ENCODE assay signal across 1 cellular context in the genomic region with DNA sequence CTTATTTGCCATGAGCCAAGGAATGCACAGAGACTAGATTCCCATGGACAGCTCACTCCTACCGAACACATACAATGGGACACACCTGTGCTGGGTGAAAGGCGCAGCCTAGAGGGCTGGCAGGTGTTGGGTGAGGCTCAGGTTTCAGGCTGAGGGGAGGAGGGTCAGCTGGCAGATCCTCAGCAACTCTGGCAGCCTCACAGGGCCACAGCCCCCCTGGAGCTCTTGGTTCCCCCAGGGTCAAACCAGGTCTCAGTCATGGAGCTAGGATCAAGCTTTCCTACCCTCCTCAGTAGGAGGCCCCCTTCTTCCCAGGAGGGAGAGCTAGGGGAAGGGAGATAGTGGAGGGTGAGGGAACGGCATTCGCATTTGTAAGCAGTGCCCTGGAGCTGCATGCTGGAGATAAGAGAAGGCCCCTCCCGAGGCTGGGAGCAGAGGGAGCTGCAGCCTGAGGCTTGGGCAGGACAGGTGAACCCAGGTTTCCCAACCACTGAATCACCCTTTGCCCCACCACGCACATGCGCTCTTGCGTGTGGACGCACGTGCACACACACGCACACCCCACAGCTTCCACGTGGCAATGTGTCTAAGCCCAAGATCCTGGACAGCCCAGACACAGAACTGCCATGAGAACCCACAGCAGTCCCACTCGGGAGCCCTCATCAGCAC.
TF ChIP-seq lines count a peak whose summit lies in the region.

No MANE protein-coding gene starts in this region.

TF ChIP-seq in K562, 482 proteins besides CTCF, POLR2A, EP300 and RAD21 (continued from another document and continues in another):
- TF ChIP-seq, protein P1, sequence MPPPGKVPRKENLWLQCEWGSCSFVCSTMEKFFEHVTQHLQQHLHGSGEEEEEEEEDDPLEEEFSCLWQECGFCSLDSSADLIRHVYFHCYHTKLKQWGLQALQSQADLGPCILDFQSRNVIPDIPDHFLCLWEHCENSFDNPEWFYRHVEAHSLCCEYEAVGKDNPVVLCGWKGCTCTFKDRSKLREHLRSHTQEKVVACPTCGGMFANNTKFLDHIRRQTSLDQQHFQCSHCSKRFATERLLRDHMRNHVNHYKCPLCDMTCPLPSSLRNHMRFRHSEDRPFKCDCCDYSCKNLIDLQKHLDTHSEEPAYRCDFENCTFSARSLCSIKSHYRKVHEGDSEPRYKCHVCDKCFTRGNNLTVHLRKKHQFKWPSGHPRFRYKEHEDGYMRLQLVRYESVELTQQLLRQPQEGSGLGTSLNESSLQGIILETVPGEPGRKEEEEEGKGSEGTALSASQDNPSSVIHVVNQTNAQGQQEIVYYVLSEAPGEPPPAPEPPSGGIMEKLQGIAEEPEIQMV (tag; conservative IDR thresholded peaks at IDR 0.05; ENCODE audit: low read depth): no peak
- TF ChIP-seq, protein P2, sequence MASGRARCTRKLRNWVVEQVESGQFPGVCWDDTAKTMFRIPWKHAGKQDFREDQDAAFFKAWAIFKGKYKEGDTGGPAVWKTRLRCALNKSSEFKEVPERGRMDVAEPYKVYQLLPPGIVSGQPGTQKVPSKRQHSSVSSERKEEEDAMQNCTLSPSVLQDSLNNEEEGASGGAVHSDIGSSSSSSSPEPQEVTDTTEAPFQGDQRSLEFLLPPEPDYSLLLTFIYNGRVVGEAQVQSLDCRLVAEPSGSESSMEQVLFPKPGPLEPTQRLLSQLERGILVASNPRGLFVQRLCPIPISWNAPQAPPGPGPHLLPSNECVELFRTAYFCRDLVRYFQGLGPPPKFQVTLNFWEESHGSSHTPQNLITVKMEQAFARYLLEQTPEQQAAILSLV (tag; IDR thresholded peaks at IDR 0.05): peak; percentile 71; the same call in 1 of the 2 replicates
- TF ChIP-seq TOE1 (IDR thresholded peaks at IDR 0.05; ENCODE audit: borderline replicate concordance): peak; percentile 76
- no peak for TF ChIP-seq TOE1 (CRISPR knock-in tag; IDR thresholded peaks at IDR 0.05; ENCODE audit: borderline replicate concordance, low read depth)
- no peak for TF ChIP-seq NR1H2 (CRISPR knock-in tag; IDR thresholded peaks at IDR 0.05)
- peak; percentile 94 for TF ChIP-seq TAL1 (IDR thresholded peaks at IDR 0.05)
- TF ChIP-seq HIVEP1 (CRISPR knock-in tag; IDR thresholded peaks at IDR 0.05): no peak
- TF ChIP-seq TCF7 (IDR thresholded peaks at IDR 0.05; ENCODE audit: borderline replicate concordance): no peak
- TF ChIP-seq BDP1 (IDR thresholded peaks at IDR 0.05; ENCODE audit: insufficient read depth, insufficient read length): no peak
- TF ChIP-seq, protein P3, sequence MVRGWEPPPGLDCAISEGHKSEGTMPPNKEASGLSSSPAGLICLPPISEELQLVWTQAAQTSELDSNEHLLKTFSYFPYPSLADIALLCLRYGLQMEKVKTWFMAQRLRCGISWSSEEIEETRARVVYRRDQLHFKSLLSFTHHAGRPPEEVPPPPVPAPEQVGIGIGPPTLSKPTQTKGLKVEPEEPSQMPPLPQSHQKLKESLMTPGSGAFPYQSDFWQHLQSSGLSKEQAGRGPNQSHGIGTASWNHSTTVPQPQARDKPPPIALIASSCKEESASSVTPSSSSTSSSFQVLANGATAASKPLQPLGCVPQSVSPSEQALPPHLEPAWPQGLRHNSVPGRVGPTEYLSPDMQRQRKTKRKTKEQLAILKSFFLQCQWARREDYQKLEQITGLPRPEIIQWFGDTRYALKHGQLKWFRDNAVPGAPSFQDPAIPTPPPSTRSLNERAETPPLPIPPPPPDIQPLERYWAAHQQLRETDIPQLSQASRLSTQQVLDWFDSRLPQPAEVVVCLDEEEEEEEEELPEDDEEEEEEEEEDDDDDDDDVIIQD (CRISPR knock-in tag; IDR thresholded peaks at IDR 0.05): no peak
- TF ChIP-seq, protein P4, sequence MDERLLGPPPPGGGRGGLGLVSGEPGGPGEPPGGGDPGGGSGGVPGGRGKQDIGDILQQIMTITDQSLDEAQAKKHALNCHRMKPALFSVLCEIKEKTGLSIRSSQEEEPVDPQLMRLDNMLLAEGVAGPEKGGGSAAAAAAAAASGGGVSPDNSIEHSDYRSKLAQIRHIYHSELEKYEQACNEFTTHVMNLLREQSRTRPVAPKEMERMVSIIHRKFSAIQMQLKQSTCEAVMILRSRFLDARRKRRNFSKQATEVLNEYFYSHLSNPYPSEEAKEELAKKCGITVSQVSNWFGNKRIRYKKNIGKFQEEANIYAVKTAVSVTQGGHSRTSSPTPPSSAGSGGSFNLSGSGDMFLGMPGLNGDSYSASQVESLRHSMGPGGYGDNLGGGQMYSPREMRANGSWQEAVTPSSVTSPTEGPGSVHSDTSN (CRISPR knock-in tag; IDR thresholded peaks at IDR 0.05; ENCODE audit: low read depth): no peak
- TF ChIP-seq, protein P4 (tag; conservative IDR thresholded peaks at IDR 0.05; ENCODE audit: low read depth): no peak
- TF ChIP-seq, protein P5, sequence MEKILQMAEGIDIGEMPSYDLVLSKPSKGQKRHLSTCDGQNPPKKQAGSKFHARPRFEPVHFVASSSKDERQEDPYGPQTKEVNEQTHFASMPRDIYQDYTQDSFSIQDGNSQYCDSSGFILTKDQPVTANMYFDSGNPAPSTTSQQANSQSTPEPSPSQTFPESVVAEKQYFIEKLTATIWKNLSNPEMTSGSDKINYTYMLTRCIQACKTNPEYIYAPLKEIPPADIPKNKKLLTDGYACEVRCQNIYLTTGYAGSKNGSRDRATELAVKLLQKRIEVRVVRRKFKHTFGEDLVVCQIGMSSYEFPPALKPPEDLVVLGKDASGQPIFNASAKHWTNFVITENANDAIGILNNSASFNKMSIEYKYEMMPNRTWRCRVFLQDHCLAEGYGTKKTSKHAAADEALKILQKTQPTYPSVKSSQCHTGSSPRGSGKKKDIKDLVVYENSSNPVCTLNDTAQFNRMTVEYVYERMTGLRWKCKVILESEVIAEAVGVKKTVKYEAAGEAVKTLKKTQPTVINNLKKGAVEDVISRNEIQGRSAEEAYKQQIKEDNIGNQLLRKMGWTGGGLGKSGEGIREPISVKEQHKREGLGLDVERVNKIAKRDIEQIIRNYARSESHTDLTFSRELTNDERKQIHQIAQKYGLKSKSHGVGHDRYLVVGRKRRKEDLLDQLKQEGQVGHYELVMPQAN (IDR thresholded peaks at IDR 0.05; ENCODE audit: borderline replicate concordance): peak; percentile 49; the same call in 1 of the 2 replicates
- no peak for TF ChIP-seq OTX1 (CRISPR knock-in tag; IDR thresholded peaks at IDR 0.05)
- peak; percentile 38; the same call in 1 of the 2 replicates for TF ChIP-seq ZBTB17 (CRISPR knock-in tag; IDR thresholded peaks at IDR 0.05)
- TF ChIP-seq, protein P6, sequence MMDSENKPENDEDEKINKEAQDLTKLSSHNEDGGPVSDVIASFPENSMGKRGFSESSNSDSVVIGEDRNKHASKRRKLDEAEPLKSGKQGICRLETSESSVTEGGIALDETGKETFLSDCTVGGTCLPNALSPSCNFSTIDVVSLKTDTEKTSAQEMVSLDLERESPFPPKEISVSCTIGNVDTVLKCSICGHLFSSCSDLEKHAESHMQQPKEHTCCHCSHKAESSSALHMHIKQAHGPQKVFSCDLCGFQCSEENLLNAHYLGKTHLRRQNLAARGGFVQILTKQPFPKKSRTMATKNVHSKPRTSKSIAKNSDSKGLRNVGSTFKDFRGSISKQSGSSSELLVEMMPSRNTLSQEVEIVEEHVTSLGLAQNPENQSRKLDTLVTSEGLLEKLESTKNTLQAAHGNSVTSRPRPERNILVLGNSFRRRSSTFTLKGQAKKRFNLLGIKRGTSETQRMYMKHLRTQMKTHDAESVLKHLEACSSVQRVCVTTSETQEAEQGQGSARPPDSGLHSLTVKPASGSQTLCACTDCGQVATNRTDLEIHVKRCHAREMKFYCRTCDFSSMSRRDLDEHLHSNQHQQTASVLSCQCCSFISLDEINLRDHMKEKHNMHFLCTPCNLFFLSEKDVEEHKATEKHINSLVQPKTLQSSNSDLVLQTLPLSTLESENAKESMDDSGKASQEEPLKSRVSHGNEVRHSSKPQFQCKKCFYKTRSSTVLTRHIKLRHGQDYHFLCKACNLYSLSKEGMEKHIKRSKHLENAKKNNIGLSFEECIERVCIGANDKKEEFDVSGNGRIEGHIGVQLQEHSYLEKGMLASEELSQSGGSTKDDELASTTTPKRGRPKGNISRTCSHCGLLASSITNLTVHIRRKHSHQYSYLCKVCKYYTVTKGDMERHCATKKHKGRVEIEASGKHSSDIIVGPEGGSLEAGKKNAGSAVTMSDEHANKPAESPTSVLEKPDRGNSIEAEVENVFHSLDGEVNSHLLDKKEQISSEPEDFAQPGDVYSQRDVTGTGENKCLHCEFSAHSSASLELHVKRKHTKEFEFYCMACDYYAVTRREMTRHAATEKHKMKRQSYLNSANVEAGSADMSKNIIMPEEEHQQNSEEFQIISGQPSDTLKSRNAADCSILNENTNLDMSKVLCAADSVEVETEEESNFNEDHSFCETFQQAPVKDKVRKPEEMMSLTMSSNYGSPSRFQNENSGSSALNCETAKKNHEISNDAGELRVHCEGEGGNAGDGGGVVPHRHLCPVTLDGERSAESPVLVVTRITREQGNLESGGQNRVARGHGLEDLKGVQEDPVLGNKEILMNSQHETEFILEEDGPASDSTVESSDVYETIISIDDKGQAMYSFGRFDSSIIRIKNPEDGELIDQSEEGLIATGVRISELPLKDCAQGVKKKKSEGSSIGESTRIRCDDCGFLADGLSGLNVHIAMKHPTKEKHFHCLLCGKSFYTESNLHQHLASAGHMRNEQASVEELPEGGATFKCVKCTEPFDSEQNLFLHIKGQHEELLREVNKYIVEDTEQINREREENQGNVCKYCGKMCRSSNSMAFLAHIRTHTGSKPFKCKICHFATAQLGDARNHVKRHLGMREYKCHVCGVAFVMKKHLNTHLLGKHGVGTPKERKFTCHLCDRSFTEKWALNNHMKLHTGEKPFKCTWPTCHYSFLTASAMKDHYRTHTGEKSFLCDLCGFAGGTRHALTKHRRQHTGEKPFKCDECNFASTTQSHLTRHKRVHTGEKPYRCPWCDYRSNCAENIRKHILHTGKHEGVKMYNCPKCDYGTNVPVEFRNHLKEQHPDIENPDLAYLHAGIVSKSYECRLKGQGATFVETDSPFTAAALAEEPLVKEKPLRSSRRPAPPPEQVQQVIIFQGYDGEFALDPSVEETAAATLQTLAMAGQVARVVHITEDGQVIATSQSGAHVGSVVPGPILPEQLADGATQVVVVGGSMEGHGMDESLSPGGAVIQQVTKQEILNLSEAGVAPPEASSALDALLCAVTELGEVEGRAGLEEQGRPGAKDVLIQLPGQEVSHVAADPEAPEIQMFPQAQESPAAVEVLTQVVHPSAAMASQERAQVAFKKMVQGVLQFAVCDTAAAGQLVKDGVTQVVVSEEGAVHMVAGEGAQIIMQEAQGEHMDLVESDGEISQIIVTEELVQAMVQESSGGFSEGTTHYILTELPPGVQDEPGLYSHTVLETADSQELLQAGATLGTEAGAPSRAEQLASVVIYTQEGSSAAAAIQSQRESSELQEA (IDR thresholded peaks at IDR 0.05; ENCODE audit: low read depth): no peak
- TF ChIP-seq HCFC1 (IDR thresholded peaks at IDR 0.05; ENCODE audit: low read depth, low read length): no peak
- no peak for TF ChIP-seq GTF2F1 (IDR thresholded peaks at IDR 0.05; ENCODE audit: low read depth, low read length)
- TF ChIP-seq, protein P7, sequence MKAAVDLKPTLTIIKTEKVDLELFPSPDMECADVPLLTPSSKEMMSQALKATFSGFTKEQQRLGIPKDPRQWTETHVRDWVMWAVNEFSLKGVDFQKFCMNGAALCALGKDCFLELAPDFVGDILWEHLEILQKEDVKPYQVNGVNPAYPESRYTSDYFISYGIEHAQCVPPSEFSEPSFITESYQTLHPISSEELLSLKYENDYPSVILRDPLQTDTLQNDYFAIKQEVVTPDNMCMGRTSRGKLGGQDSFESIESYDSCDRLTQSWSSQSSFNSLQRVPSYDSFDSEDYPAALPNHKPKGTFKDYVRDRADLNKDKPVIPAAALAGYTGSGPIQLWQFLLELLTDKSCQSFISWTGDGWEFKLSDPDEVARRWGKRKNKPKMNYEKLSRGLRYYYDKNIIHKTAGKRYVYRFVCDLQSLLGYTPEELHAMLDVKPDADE (conservative IDR thresholded peaks at IDR 0.05; ENCODE audit: control insufficient read depth, low read depth, low read length): peak; percentile 79; the same call in 1 of the 2 replicates
- no peak for TF ChIP-seq FOS (IDR thresholded peaks at IDR 0.05; ENCODE audit: extremely low read depth, insufficient read length)
- no peak for TF ChIP-seq CHD4 (IDR thresholded peaks at IDR 0.05; ENCODE audit: insufficient read depth, insufficient replicate concordance, low read depth, low read length, poor library complexity, severe bottlenecking)
- TF ChIP-seq U2AF2 (optimal IDR thresholded peaks at IDR 0.05; ENCODE audit: low read depth, low read length): no peak
- no peak for TF ChIP-seq SIRT6 (IDR thresholded peaks at IDR 0.05; ENCODE audit: low read depth, low read length)
- no peak for TF ChIP-seq KLF1 (tag; IDR thresholded peaks at IDR 0.05)
- TF ChIP-seq MEF2D (tag; conservative IDR thresholded peaks at IDR 0.05; ENCODE audit: low read depth): 0 out of 2 replicates have a peak, but pooled peaks have one; percentile 32
- no peak for TF ChIP-seq NFE2 (IDR thresholded peaks at IDR 0.05; ENCODE audit: low read depth)
- TF ChIP-seq KLF6 (CRISPR knock-in tag; IDR thresholded peaks at IDR 0.05; ENCODE audit: borderline replicate concordance): no peak
- no peak for TF ChIP-seq KAT8 (IDR thresholded peaks at IDR 0.05; ENCODE audit: low read depth)
- TF ChIP-seq NRF1 (conservative IDR thresholded peaks at IDR 0.05 in 1 of 2, IDR thresholded peaks at IDR 0.05 in 1 of 2): peak; percentile 88 to 91
- TF ChIP-seq ZNF584 (CRISPR knock-in tag; IDR thresholded peaks at IDR 0.05; ENCODE audit: low read depth): no peak
- TF ChIP-seq ZNF551 (CRISPR knock-in tag; IDR thresholded peaks at IDR 0.05): no peak
- TF ChIP-seq KLF10 (CRISPR knock-in tag; IDR thresholded peaks at IDR 0.05): no peak
- TF ChIP-seq DMBX1 (CRISPR knock-in tag; IDR thresholded peaks at IDR 0.05; ENCODE audit: borderline replicate concordance): peak; percentile 94
